ENCODE assay signal across 13 cellular contexts in genomic region chr13:48210178-48210577, GRCh38. TPM values are rescaled to one million over a fixed set of nuclear protein-coding genes. Genes with fewer than 3 reads are reported as not detected.
DNase-seq lines count a peak whose midpoint lies in the region; ATAC-seq, FAIRE-seq and TF ChIP-seq lines count a peak whose summit lies in the region.
"Had no signal": no experiment of that assay in that cellular context is flagged by ENCODE, and none has a peak within 500 bp of the region (broad histone marks: within the 10 kb centered on the region; RNA-seq: fewer than 3 reads in every experiment).

No MANE protein-coding gene starts in this region.

- H3K4me2 ChIP-seq in K562 (ENCODE audit: insufficient read depth, low read length) = no peak overlapping the region

- no peaks in the 10 kb centered on the region for H3K27me3 ChIP-seq in K562 (ENCODE audit: control insufficient read depth in 2 of 2, insufficient read depth in 2 of 2, low read length in 2 of 2)

- no peaks in the 10 kb centered on the region for H3K9me3 ChIP-seq in K562 (replicated peaks; ENCODE audit: control insufficient read depth, insufficient read depth, low read depth, low read length)

- no peaks in the 10 kb centered on the region for H4K20me1 ChIP-seq in K562 (replicated peaks; ENCODE audit: control insufficient read depth, insufficient read depth, low read length)

- H3K9ac ChIP-seq in K562 (ENCODE audit: insufficient read depth in 1 of 2, low read depth in 2 of 2, low read length in 2 of 2) = no peak overlapping the region
- H3K9ac ChIP-seq: parathyroid adenoma had no signal

- no peak for TF ChIP-seq RAD21 in K562 (CRISPR knock-in tag; conservative IDR thresholded peaks at IDR 0.05 in 1 of 2, IDR thresholded peaks at IDR 0.05 in 1 of 2)

- TF ChIP-seq EP300 in K562 (IDR thresholded peaks at IDR 0.05; ENCODE audit: low read length) = no peak

- DNase-seq in NOMO-1 treated with DMSO at 0.1 percent for 48 hours (lab: John Stamatoyannopoulos, UW; ENCODE audit: unreplicated experiment) (peak; percentile 83), NOMO-1 treated with dmso at 0.1 percent for 144 hours (lab: John Stamatoyannopoulos, UW; ENCODE audit: unreplicated experiment) (no peak), K562 (ENCODE audit: extremely low read depth in 1 of 4, low spot score in 3 of 4) (no peak), renal cortical epithelial cell (ENCODE audit: low read depth) (peak; percentile 100), GM20000 (ENCODE audit: low spot score) (no peak), COLO668 (lab: John Stamatoyannopoulos, UW; ENCODE audit: unreplicated experiment) (no peak), cerebellar nuclear complex (lab: John Stamatoyannopoulos, UW) (no peak)
- DNase-seq: H9, KG1, Right ventricle myocardium superior had no signal

- no peak overlapping the region for H2AFZ ChIP-seq in K562 (ENCODE audit: low read depth, low read length)
- H2AFZ ChIP-seq: parathyroid adenoma had no signal

- no peak for TF ChIP-seq POLR2A in K562 (conservative IDR thresholded peaks at IDR 0.05)

- in situ Hi-C loops in K562 (cut with MboI) = no loop called here

- intact Hi-C loops in K562 (cut with micrococcal nuclease) = no loop called here

- H3K9me1 ChIP-seq in K562 (ENCODE audit: control insufficient read depth, insufficient read depth, low read length) = no peaks in the 10 kb centered on the region

- TF ChIP-seq CTCF in K562 (IDR thresholded peaks at IDR 0.05 in 2 of 3, conservative IDR thresholded peaks at IDR 0.05 in 1 of 3; ENCODE audit: insufficient read depth in 2 of 3, low read depth in 1 of 3, low read length in 3 of 3) = no peak
- no peak for TF ChIP-seq CTCF in GM20000 (IDR thresholded peaks at IDR 0.05; ENCODE audit: extremely low read depth, missing control alignments)

- H3K79me2 ChIP-seq in K562 (ENCODE audit: control insufficient read depth, insufficient read depth, low read length) = no peaks in the 10 kb centered on the region
- H3K79me2 ChIP-seq: parathyroid adenoma had no signal

- FAIRE-seq in K562 (lab: Jason Lieb, UNC) = no peak

- no peaks in the 10 kb centered on the region for H3K36me3 ChIP-seq in K562 (ENCODE audit: control insufficient read depth, insufficient read depth, low read length)

- no TSS peak for BruUV-seq in K562 (replicated peaks; lab: Mats Ljungman, UMichigan)

- POLR2A ChIA-PET in K562 (lab: Yijun Ruan, JAX) = no interaction called here

- no peak overlapping the region for H3K4me3 ChIP-seq in K562

- ATAC-seq in HG03565 (IDR thresholded peaks at IDR 0.05; ENCODE audit: unreplicated experiment) = peak; percentile 86
- no peak for ATAC-seq in K562

- WGBS in K562 (ENCODE audit: insufficient coverage, low coverage, missing lambda C conversion rate) = 6% methylated on average over 3 of the region's 3 CpGs

- CTCF ChIA-PET in K562 (lab: Yijun Ruan, JAX; ENCODE audit: low intra/inter-chr PET ratio) = no interaction called here

- no peaks in the 10 kb centered on the region for H3K4me1 ChIP-seq in K562 (replicated peaks in 1 of 2; ENCODE audit: control insufficient read depth in 2 of 2, insufficient read depth in 2 of 2, low read length in 2 of 2)
- H3K4me1 ChIP-seq: parathyroid adenoma had no signal

- no peak overlapping the region for H3K27ac ChIP-seq in K562 (ENCODE audit: extremely low read depth, low read depth, low read length)
- H3K27ac ChIP-seq: 22Rv1, parathyroid adenoma had no signal

TF ChIP-seq in K562, 482 proteins besides CTCF, POLR2A, EP300 and RAD21:
- TF ChIP-seq CEBPG (CRISPR knock-in tag; IDR thresholded peaks at IDR 0.05) (no peak), CEBPG (tag; conservative IDR thresholded peaks at IDR 0.05 in 1 of 2, IDR thresholded peaks at IDR 0.05 in 1 of 2) (peak; percentile 83 to 90), CEBPB (tag; IDR thresholded peaks at IDR 0.05) (peak; percentile 90), ZNF217 (CRISPR knock-in tag; IDR thresholded peaks at IDR 0.05) (no peak)
TF ChIP-seq in K562: peak in this region for 2.

RNA-seq across cellular contexts. Expression of gene ITM2B, which starts 22.8 kb away (rescaled TPM):
- 19.7 and 43.2 TPM in 2 replicates for total RNA-seq in K562 (2011; cell fraction: chromatin; rRNA removed; ENCODE audit: low replicate concordance)
- total RNA-seq in K562 (2011; cell fraction: nucleolus; rRNA removed) = 27.6 and 28.0 TPM in 2 replicates
- total RNA-seq in K562 (2011; cell fraction: nucleoplasm; rRNA removed) = 45.9 and 47.1 TPM in 2 replicates
- total RNA-seq in K562 (2014; rRNA removed) (45.0 and 67.6 TPM in 2 replicates), K562 (2014; rRNA removed; fragmentation: Illumina TruSeq; extraction: Trizol) (49.5 and 54.4 TPM in 2 replicates), K562 (2015; rRNA removed; fragmentation: Illumina TruSeq; extraction: Trizol) (50.9 and 52.5 TPM in 2 replicates), K562 (2021) (53.3 and 58.4 TPM in 2 replicates), renal cortical epithelial cell (310 and 1,405 TPM in 2 replicates)
- polyA plus RNA-seq in K562 (2011; rRNA removed) (41.2 and 65.6 TPM in 2 replicates), K562 (2014; fragmentation: Illumina TruSeq; extraction: Trizol) (57.7 and 83.8 TPM in 2 replicates), K562 (2014; fragmentation: Nextera tagmentation; extraction: Ambion mirVana) (10 to 100 TPM; 22.0 to 44.3 TPM), K562 (2014; rRNA removed) (34.8 and 36.9 TPM in 2 replicates)
- 11.3 and 35.7 TPM in 2 replicates for polyA plus RNA-seq in K562 (2011; cell fraction: cytosol; rRNA removed)
- 11.0 and 29.8 TPM in 2 replicates for polyA plus RNA-seq in K562 (2011; cell fraction: nucleus; rRNA removed)
- 46.5 and 99.0 TPM in 2 replicates for polyA plus RNA-seq in K562 (2012)
- 10.6 and 27.5 TPM in 2 replicates for polyA minus RNA-seq in K562 (2011; rRNA and poly(A)+ RNA removed)
- polyA minus RNA-seq in K562 (2011; cell fraction: cytosol; rRNA and poly(A)+ RNA removed) = 19.5 and 34.5 TPM in 2 replicates
- 1.5 and 4.4 TPM in 2 replicates for polyA minus RNA-seq in K562 (2011; cell fraction: nucleus; rRNA and poly(A)+ RNA removed)

Comparison
In these comparisons a context has a peak if more than half of its experiments do, and no peak if none do; other contexts are left out.
1. DNase-seq: peak in NOMO-1 treated with DMSO at 0.1 percent for 48 hours (single experiment) and renal cortical epithelial cell (single experiment); none in NOMO-1 treated with dmso at 0.1 percent for 144 hours (single experiment), K562 (0 of 4), GM20000 (single experiment), COLO668 (single experiment) and cerebellar nuclear complex (0 of 2).